ENCODE assay signal across 33 cellular contexts in genomic region chr1:21681426-21681825, GRCh38. TPM values are rescaled to one million over a fixed set of nuclear protein-coding genes. Genes with fewer than 3 reads are reported as not detected.
"Had no signal": no experiment of that assay in that cellular context is flagged by ENCODE, and none has a peak within 500 bp of the region (broad histone marks: within the 10 kb centered on the region; RNA-seq: fewer than 3 reads in every experiment).

No MANE protein-coding gene starts in this region.

- H3K4me3 Mint-ChIP-seq: activated T-cell treated with anti-CD3 and anti-CD28 coated beads, Interleukin-2, amount 50 U/mL, for 4 hours; immature natural killer cell; mesothelial cell of epicardium; naive thymus-derived CD4-positive, alpha-beta T cell; T-helper 1 cell treated with Interleukin-12 subunit alpha and Interleukin-12 subunit beta and Interleukin-4 antibody, amounts not matched to agents 30 μg/mL and 1 μg/mL, for 36 hours had no signal

- H3K36me3 ChIP-seq: prostate gland had no signal

- H3K27ac Mint-ChIP-seq: activated T-helper 2 cell treated with anti-CD3 and anti-CD28 coated beads, Interferon-gamma antibody, Interleukin-2, Interleukin-4, amounts not matched to agents 10 μg/mL and 5 μg/mL and 100 μg/mL, durations not matched to agents 14 hours and 24 hours and 36 hours; T-helper 1 cell treated with Interleukin-12 subunit alpha and Interleukin-12 subunit beta and Interleukin-4 antibody, amounts not matched to agents 30 μg/mL and 1 μg/mL, for 36 hours had no signal

- H3K9me3 Mint-ChIP-seq: activated T-cell treated with anti-CD3 and anti-CD28 coated beads, Interleukin-2, amount 50 U/mL, for 4 hours; activated T-helper 2 cell treated with anti-CD3 and anti-CD28 coated beads, Interferon-gamma antibody, Interleukin-2, Interleukin-4, amounts not matched to agents 10 μg/mL and 5 μg/mL and 100 μg/mL, durations not matched to agents 14 hours and 24 hours and 36 hours; naive thymus-derived CD4-positive, alpha-beta T cell; T-helper 1 cell treated with Interleukin-12 subunit alpha and Interleukin-12 subunit beta and Interleukin-4 antibody, amounts not matched to agents 30 μg/mL and 1 μg/mL, for 36 hours had no signal

- H3K4me1 ChIP-seq: body of pancreas, esophagus muscularis mucosa, foreskin keratinocyte, heart left ventricle, pancreas, testis, transverse colon had no signal

- H3K27me3 Mint-ChIP-seq: naive thymus-derived CD4-positive, alpha-beta T cell had no signal

- ATAC-seq: activated T-cell treated with anti-CD3 and anti-CD28 coated beads, Interleukin-2, amount 50 U/mL, for 4 hours; body of pancreas; foreskin keratinocyte; heart left ventricle; naive thymus-derived CD4-positive, alpha-beta T cell; sciatic nerve had no signal

- H3K4me1 Mint-ChIP-seq: immature natural killer cell; naive thymus-derived CD4-positive, alpha-beta T cell had no signal

- DNase-seq: activated CD4-positive, alpha-beta T cell treated with anti-CD3 and anti-CD28 coated beads for 4 hours; activated CD4-positive, alpha-beta T cell treated with anti-CD3 and anti-CD28 coated beads, Interleukin-2, amount 50 U/mL, for 4 hours; activated CD8-positive, alpha-beta memory T cell treated with anti-CD3 and anti-CD28 coated beads, Interleukin-2, amount 50 U/mL, for 4 hours; activated naive CD4-positive, alpha-beta T cell treated with Interleukin-2 at 50 U/mL for 16 hours; activated T-cell treated with anti-CD3 and anti-CD28 coated beads, Interleukin-2, amount 50 U/mL, for 4 hours; aorta; body of pancreas; dermis blood vessel endothelial cell; effector CD4-positive, alpha-beta T cell; foreskin keratinocyte; heart left ventricle; hypothalamus; immature natural killer cell; kidney; naive thymus-derived CD4-positive, alpha-beta T cell; pancreas; retina; small intestine; stimulated activated CD4-positive, alpha-beta T cell treated with anti-CD3 and anti-CD28 coated beads, Interleukin-1b, Interleukin-23, amount 100 ng/mL, for 48 hours; stimulated activated CD4-positive, alpha-beta T cell treated with anti-CD3 and anti-CD28 coated beads, Interleukin-4, amount 100 ng/mL, for 4 hours; stimulated activated CD8-positive, alpha-beta memory T cell treated with anti-CD3 and anti-CD28 coated beads, Interleukin-4, amount 100 ng/mL, for 48 hours; stimulated activated naive CD4-positive, alpha-beta T cell treated with Interleukin-2 at 50 U/mL for 16 hours; SW 1271; T-helper 9 cell; testis; transverse colon had no signal

- H3K27ac ChIP-seq: body of pancreas, esophagus muscularis mucosa, foreskin keratinocyte, heart left ventricle, pancreas, prostate gland, testis, transverse colon, VCaP had no signal

- H3K27me3 ChIP-seq: body of pancreas, esophagus muscularis mucosa, foreskin keratinocyte, heart left ventricle, pancreas, testis, transverse colon had no signal

- H3K9me3 ChIP-seq: body of pancreas, pancreas, prostate gland, testis had no signal

- H3K4me3 ChIP-seq: body of pancreas, esophagus muscularis mucosa, heart left ventricle, pancreas, prostate gland, testis, transverse colon had no signal

RNA-seq across cellular contexts. Expression of gene RAP1GAP, which starts 12.3 kb away (rescaled TPM):
- polyA plus RNA-seq: immature natural killer cell; naive thymus-derived CD4-positive, alpha-beta T cell had no signal
